8 cellular contexts compared by ENCODE assay signal in the genomic region with DNA sequence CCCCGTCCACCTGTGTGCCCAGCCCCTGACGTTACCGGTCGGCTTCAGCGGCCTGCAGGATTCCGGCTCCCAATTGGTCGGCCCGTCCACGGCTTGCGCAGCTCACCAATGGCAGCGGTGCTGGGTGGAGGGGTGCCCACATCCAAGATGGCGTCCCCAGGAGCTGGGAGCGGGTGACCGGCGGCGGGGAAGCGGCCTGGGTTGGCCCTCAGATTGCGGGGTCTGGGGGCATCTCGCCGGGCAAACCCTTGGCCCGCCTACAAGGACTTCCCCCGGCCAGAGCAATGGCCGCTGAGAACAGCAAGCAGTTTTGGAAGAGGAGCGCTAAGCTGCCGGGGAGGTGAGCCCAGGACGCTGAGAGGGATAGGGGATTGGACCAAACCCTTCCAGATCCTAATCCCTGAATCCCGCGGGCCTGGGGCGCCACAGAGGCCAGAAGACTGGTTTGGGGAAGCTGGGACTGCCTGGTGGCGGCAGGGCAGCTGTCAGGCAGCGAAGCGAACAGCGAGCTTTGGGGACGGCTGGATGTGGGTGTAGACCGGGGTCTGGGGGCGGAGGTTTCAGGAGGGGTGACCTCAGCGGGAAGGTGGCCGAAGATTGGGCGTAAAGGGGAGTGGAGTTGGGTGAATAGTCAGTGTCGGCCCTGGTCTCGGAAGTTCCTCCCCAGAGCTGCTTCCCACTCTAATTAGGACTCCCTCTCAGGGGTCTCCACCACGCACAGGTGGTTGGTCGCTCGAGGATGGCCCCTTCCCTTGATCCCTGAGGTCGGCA. TPM values are rescaled to one million over a fixed set of nuclear protein-coding genes. Genes with fewer than 3 reads are reported as not detected.
DNase-seq lines count a peak whose midpoint lies in the region; ATAC-seq and TF ChIP-seq lines count a peak whose summit lies in the region.

TBC1D22B (plus strand) TSS at position 139 of the 771 bp plus-strand sequence; CDS start at position 285, 146 bp downstream.
TMEM217 (minus strand) TSS at position 511 of the 771 bp plus-strand sequence. CDS start 39,114 bp downstream, outside the sequence.

- H3F3A ChIP-seq in smooth muscle cell (ENCODE audit: low read depth): no peaks in the 10 kb centered on the region

- ATAC-seq in HG03175 (IDR thresholded peaks at IDR 0.05; ENCODE audit: unreplicated experiment) (peak; percentile 97), WTC11 (peak; percentile 99)

- peaks cover 45% of the 10 kb centered on the region for H3K79me2 ChIP-seq in smooth muscle cell (ENCODE audit: low read depth)

- in situ Hi-C loops in GM18951 (cut with MboI; ENCODE audit: low sequenced_read_pairs, unreplicated experiment): no loop called here

- peaks cover 15% of the 10 kb centered on the region for H4K20me1 ChIP-seq in smooth muscle cell (ENCODE audit: low read depth)

- H3K27me3 ChIP-seq in smooth muscle cell (ENCODE audit: low read depth): no peaks in the 10 kb centered on the region

- TF ChIP-seq CTCF in WTC11 (IDR thresholded peaks at IDR 0.05) (no peak), cardiac fibroblast (IDR thresholded peaks at IDR 0.05; ENCODE audit: low read depth, low read length) (no peak), smooth muscle cell (IDR thresholded peaks at IDR 0.05; ENCODE audit: borderline replicate concordance, insufficient read depth, poor library complexity, severe bottlenecking) (no peak)

- CTCF ChIA-PET in WTC11 (lab: Charles Lee): interaction anchor here (0.6 to 1.8 kb wide), 9 partner anchors 9 to 280 kb away, joined by 3 to 8 read pairs (median 3); partner anchors contain the start of gene PIM1

- H3K4me3 Mint-ChIP-seq in WTC11: peak within 1 kb of the TSS; percentile 99

- POLR2A ChIA-PET in WTC11 (lab: Charles Lee): interaction anchor here (0.6 to 2.2 kb wide), 7 partner anchors 9 to 877 kb away, joined by 3 to 10 read pairs (median 6); partner anchors contain the start of gene MTCH1

- H3K4me1 Mint-ChIP-seq in WTC11: peaks cover 40% of the 10 kb centered on the region

- H2AFZ ChIP-seq in smooth muscle cell (ENCODE audit: low read depth): peak within 1 kb of the TSS; percentile 78

- no peaks in the 10 kb centered on the region for H3K9me3 Mint-ChIP-seq in WTC11

- H3K9ac ChIP-seq in smooth muscle cell (ENCODE audit: low read depth): peak within 1 kb of the TSS; percentile 97

- H3K36me3 Mint-ChIP-seq in WTC11: no peaks in the 10 kb centered on the region

- no peaks in the 10 kb centered on the region for H3K36me3 ChIP-seq in smooth muscle cell (ENCODE audit: low read depth)

- peaks cover 4% of the 10 kb centered on the region for H3K27me3 Mint-ChIP-seq in WTC11 (ENCODE audit: low read depth)

- WGBS in smooth muscle cell (ENCODE audit: low lambda C conversion rate): under 1% methylated on average over 44 of the region's 45 CpGs

- peak within 1 kb of the TSS; percentile 91 for H3K27ac Mint-ChIP-seq in WTC11

- peak; percentile 73 for TF ChIP-seq POLR2A in GM18951 (IDR thresholded peaks at IDR 0.05; ENCODE audit: extremely low read depth, insufficient read depth, insufficient read length)

- H3K4me3 ChIP-seq in cardiac fibroblast (replicated peaks in 1 of 2; ENCODE audit: low read depth in 2 of 2, low read length in 2 of 2) (peak within 1 kb of the TSS; percentile 79 to 98), smooth muscle cell (peak within 1 kb of the TSS; percentile 78)

- H3K9me3 ChIP-seq in smooth muscle cell (replicated peaks; ENCODE audit: low read depth): no peaks in the 10 kb centered on the region

- DNase-seq in AG08395 (ENCODE audit: low spot score) (peak; percentile 99), NCI-H2227 treated with DMSO at 0.1 percent for 48 hours (lab: John Stamatoyannopoulos, UW) (peak; percentile 86), WTC11 (ENCODE audit: low spot score) (peak; percentile 99), cardiac fibroblast (ENCODE audit: low read depth in 2 of 2) (peak; percentile 95), iPS-NIHi7 (ENCODE audit: extremely low spot score) (peak; percentile 100), smooth muscle cell (lab: John Stamatoyannopoulos, UW; ENCODE audit: unreplicated experiment) (peak; percentile 68)

- no peaks in the 10 kb centered on the region for H3K4me1 ChIP-seq in smooth muscle cell (ENCODE audit: low read depth)

- H3K4me2 ChIP-seq in smooth muscle cell: peak within 1 kb of the TSS; percentile 93

- peak within 1 kb of the TSS; percentile 79 for H3K27ac ChIP-seq in smooth muscle cell (ENCODE audit: low read depth)

TF ChIP-seq in WTC11, 78 proteins besides CTCF, POLR2A, EP300 and RAD21 (continues in another document):
- TF ChIP-seq, protein P1, sequence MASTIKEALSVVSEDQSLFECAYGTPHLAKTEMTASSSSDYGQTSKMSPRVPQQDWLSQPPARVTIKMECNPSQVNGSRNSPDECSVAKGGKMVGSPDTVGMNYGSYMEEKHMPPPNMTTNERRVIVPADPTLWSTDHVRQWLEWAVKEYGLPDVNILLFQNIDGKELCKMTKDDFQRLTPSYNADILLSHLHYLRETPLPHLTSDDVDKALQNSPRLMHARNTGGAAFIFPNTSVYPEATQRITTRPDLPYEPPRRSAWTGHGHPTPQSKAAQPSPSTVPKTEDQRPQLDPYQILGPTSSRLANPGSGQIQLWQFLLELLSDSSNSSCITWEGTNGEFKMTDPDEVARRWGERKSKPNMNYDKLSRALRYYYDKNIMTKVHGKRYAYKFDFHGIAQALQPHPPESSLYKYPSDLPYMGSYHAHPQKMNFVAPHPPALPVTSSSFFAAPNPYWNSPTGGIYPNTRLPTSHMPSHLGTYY (CRISPR knock-in tag; IDR thresholded peaks at IDR 0.05): no peak
- TF ChIP-seq, protein P2, sequence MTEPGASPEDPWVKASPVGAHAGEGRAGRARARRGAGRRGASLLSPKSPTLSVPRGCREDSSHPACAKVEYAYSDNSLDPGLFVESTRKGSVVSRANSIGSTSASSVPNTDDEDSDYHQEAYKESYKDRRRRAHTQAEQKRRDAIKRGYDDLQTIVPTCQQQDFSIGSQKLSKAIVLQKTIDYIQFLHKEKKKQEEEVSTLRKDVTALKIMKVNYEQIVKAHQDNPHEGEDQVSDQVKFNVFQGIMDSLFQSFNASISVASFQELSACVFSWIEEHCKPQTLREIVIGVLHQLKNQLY (CRISPR knock-in tag; IDR thresholded peaks at IDR 0.05): no peak
- TF ChIP-seq OVOL2 (CRISPR knock-in tag; IDR thresholded peaks at IDR 0.05; ENCODE audit: borderline replicate concordance) (no peak), TP53 (CRISPR knock-in tag; IDR thresholded peaks at IDR 0.05) (no peak), JAZF1 (CRISPR knock-in tag; IDR thresholded peaks at IDR 0.05) (no peak), IRF2 (CRISPR knock-in tag; IDR thresholded peaks at IDR 0.05; ENCODE audit: borderline replicate concordance, low read depth) (no peak), ZBTB21 (CRISPR knock-in tag; IDR thresholded peaks at IDR 0.05; ENCODE audit: borderline replicate concordance) (no peak)
- TF ChIP-seq, protein P3, sequence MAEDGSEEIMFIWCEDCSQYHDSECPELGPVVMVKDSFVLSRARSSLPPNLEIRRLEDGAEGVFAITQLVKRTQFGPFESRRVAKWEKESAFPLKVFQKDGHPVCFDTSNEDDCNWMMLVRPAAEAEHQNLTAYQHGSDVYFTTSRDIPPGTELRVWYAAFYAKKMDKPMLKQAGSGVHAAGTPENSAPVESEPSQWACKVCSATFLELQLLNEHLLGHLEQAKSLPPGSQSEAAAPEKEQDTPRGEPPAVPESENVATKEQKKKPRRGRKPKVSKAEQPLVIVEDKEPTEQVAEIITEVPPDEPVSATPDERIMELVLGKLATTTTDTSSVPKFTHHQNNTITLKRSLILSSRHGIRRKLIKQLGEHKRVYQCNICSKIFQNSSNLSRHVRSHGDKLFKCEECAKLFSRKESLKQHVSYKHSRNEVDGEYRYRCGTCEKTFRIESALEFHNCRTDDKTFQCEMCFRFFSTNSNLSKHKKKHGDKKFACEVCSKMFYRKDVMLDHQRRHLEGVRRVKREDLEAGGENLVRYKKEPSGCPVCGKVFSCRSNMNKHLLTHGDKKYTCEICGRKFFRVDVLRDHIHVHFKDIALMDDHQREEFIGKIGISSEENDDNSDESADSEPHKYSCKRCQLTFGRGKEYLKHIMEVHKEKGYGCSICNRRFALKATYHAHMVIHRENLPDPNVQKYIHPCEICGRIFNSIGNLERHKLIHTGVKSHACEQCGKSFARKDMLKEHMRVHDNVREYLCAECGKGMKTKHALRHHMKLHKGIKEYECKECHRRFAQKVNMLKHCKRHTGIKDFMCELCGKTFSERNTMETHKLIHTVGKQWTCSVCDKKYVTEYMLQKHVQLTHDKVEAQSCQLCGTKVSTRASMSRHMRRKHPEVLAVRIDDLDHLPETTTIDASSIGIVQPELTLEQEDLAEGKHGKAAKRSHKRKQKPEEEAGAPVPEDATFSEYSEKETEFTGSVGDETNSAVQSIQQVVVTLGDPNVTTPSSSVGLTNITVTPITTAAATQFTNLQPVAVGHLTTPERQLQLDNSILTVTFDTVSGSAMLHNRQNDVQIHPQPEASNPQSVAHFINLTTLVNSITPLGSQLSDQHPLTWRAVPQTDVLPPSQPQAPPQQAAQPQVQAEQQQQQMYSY (CRISPR knock-in tag; IDR thresholded peaks at IDR 0.05): no peak
- TF ChIP-seq, protein P4, sequence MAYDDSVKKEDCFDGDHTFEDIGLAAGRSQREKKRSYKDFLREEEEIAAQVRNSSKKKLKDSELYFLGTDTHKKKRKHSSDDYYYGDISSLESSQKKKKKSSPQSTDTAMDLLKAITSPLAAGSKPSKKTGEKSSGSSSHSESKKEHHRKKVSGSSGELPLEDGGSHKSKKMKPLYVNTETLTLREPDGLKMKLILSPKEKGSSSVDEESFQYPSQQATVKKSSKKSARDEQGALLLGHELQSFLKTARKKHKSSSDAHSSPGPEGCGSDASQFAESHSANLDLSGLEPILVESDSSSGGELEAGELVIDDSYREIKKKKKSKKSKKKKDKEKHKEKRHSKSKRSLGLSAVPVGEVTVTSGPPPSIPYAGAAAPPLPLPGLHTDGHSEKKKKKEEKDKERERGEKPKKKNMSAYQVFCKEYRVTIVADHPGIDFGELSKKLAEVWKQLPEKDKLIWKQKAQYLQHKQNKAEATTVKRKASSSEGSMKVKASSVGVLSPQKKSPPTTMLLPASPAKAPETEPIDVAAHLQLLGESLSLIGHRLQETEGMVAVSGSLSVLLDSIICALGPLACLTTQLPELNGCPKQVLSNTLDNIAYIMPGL (CRISPR knock-in tag; IDR thresholded peaks at IDR 0.05): peak; percentile 81

RNA-seq across cellular contexts. Expression of gene TBC1D22B, which starts in this region (rescaled TPM):
- 16.4 to 18.7 TPM (median 16.7 TPM) in 3 replicates for total RNA-seq in WTC11 (2021)
- total RNA-seq in smooth muscle cell: 7.2 and 7.3 TPM in 2 replicates
- 5.6 and 7.0 TPM in 2 replicates for polyA plus RNA-seq in smooth muscle cell

RNA-seq across cellular contexts. Expression of gene TMEM217, which starts in this region (rescaled TPM):
- 0.55 to 0.99 TPM (median 0.61 TPM) in 3 replicates for total RNA-seq in WTC11 (2021)
- total RNA-seq in smooth muscle cell: 0.31 and 0.40 TPM in 2 replicates
- 1.2 and 1.9 TPM in 2 replicates for polyA plus RNA-seq in smooth muscle cell

Comparison
In these comparisons a context has a peak if more than half of its experiments do, and no peak if none do; other contexts are left out.
1. Peak in every context shown above with its lines: DNase-seq, ATAC-seq, H3K4me3 ChIP-seq and H3K27ac ChIP-seq.